Comparison of ENCODE assay signal across 8 cellular contexts in genomic region chr11:107928767-107929507, GRCh38. TPM values are rescaled to one million over a fixed set of nuclear protein-coding genes. Genes with fewer than 3 reads are reported as not detected.
DNase-seq lines count a peak whose midpoint lies in the region; ATAC-seq, FAIRE-seq and TF ChIP-seq lines count a peak whose summit lies in the region.

No MANE protein-coding gene starts in this region.

- no peaks in the 10 kb centered on the region for H3K36me3 Mint-ChIP-seq in MCF 10A (ENCODE audit: insufficient read depth, unreplicated experiment)

- H3K4me1 Mint-ChIP-seq in MCF 10A (ENCODE audit: insufficient read depth, unreplicated experiment), result peaks cover 9% of the 10 kb centered on the region

- H3K4me3 ChIP-seq in liver (ENCODE audit: low read depth in 1 of 3, low read length in 3 of 3), result peak overlapping the region; percentile 33 to 49 (median 36)
- no peak overlapping the region for H3K4me3 ChIP-seq in HepG2 (replicated peaks in 1 of 3; ENCODE audit: insufficient read depth in 1 of 3, low read depth in 2 of 3, low read length in 3 of 3)

- no peak for TF ChIP-seq POLR2A in HepG2 (IDR thresholded peaks at IDR 0.05; ENCODE audit: insufficient read depth in 1 of 2, low read depth in 2 of 2, low read length in 2 of 2)

- POLR2A ChIA-PET in HepG2 (lab: Yijun Ruan, JAX), result no interaction called here
- POLR2A ChIA-PET in MCF 10A (lab: Yijun Ruan, JAX), result no interaction called here

- BruUV-seq in HepG2 (replicated peaks; lab: Mats Ljungman, UMichigan) (no TSS peak), MCF 10A (replicated peaks; lab: Mats Ljungman, UMichigan) (no TSS peak)

- no peak overlapping the region for H2AFZ ChIP-seq in HepG2 (ENCODE audit: low read length)

- H3K36me3 ChIP-seq in liver (ENCODE audit: control insufficient read depth in 4 of 4, insufficient read depth in 3 of 4, low read depth in 1 of 4, low read length in 3 of 4) (no peaks in the 10 kb centered on the region), HepG2 (replicated peaks in 1 of 2; ENCODE audit: control insufficient read depth in 1 of 2, insufficient read depth in 2 of 2, low read length in 2 of 2) (no peaks in the 10 kb centered on the region)

- H3K79me2 ChIP-seq in HepG2 (ENCODE audit: insufficient read depth, low read length), result no peaks in the 10 kb centered on the region

- H3K9me3 Mint-ChIP-seq in MCF 10A (ENCODE audit: unreplicated experiment), result no peaks in the 10 kb centered on the region

- H3K4me1 ChIP-seq in liver (ENCODE audit: control insufficient read depth in 4 of 4, insufficient read depth in 4 of 4, low read length in 3 of 4) (peaks cover 0 to 8% (median 4%) of the 10 kb centered on the region in 4 donors), HepG2 (ENCODE audit: insufficient read depth, low read length) (no peaks in the 10 kb centered on the region)

- H3K9me3 ChIP-seq in liver (ENCODE audit: control insufficient read depth in 4 of 4, low read length in 3 of 4) (peaks cover 0 to 3% (median 0%) of the 10 kb centered on the region in 4 donors), HepG2 (ENCODE audit: low read length) (no peaks in the 10 kb centered on the region)

- WGBS in liver, result 3% methylated on average over 41 of the region's 41 CpGs
- 60% methylated on average over 33 of the region's 41 CpGs for WGBS in HepG2 (ENCODE audit: low lambda C conversion rate)

- no peak for FAIRE-seq in HepG2 (lab: Jason Lieb, UNC)

- peaks cover 47% of the 10 kb centered on the region for H3K27me3 Mint-ChIP-seq in MCF 10A (ENCODE audit: insufficient read depth, unreplicated experiment)

- no peaks in the 10 kb centered on the region for H4K20me1 ChIP-seq in HepG2 (ENCODE audit: insufficient read depth, low read length)

- H3K9ac ChIP-seq in liver (ENCODE audit: low read depth in 1 of 2, low read length in 2 of 2) (no peak overlapping the region), HepG2 (ENCODE audit: insufficient read depth, low read depth, low read length) (no peak overlapping the region)

- CTCF ChIA-PET in HepG2 (lab: Yijun Ruan, JAX; ENCODE audit: low intra/inter-chr PET ratio, low total read pairs) (no interaction called here), MCF 10A (lab: Yijun Ruan, JAX) (no interaction called here)

- H3K4me3 Mint-ChIP-seq in MCF 10A (ENCODE audit: unreplicated experiment), result peak overlapping the region; percentile 71

- TF ChIP-seq EP300 in HepG2 (IDR thresholded peaks at IDR 0.05; ENCODE audit: low read depth in 2 of 2, low read length in 2 of 2), result no peak
- no peak for TF ChIP-seq EP300 in HepG2 (CRISPR knock-in tag; IDR thresholded peaks at IDR 0.05; ENCODE audit: borderline replicate concordance)

- no peak overlapping the region for H3K27ac Mint-ChIP-seq in MCF 10A (ENCODE audit: low read depth, unreplicated experiment)

- H3K27me3 ChIP-seq in liver (ENCODE audit: control insufficient read depth in 4 of 4, insufficient read depth in 4 of 4, low read length in 3 of 4) (peaks cover 0 to 5% (median 1%) of the 10 kb centered on the region in 4 donors), HepG2 (ENCODE audit: control insufficient read depth in 1 of 2, insufficient read depth in 2 of 2, low read length in 2 of 2) (peaks cover 0 to 14% of the 10 kb centered on the region in 2 experiments; a peak in 2 of 5 replicates)

- DNase-seq in HepG2 (ENCODE audit: low spot score) (no peak), NCI-H748 treated with DMSO at 0.1 percent for 48 hours (lab: John Stamatoyannopoulos, UW) (peak; percentile 30), MCF 10A (ENCODE audit: unreplicated experiment) (no peak), left lobe of liver (ENCODE audit: low spot score) (no peak), substantia nigra (lab: John Stamatoyannopoulos, UW) (peak in 33 of 49 donors; percentile 2 to 67 (median 42))
- no peak for DNase-seq in stimulated activated naive CD4-positive, alpha-beta T cell treated with Interleukin-2 at 50 U/mL for 16 hours (lab: John Stamatoyannopoulos, UW)

- H3K4me2 ChIP-seq in HepG2 (ENCODE audit: low read depth, low read length), result no peak overlapping the region

- H3K27ac ChIP-seq in liver (ENCODE audit: low read depth in 1 of 2, low read length in 2 of 2) (peak overlapping the region; percentile 23 to 31), HepG2 (ENCODE audit: extremely low read length, insufficient read depth, low read length) (no peak overlapping the region), substantia nigra (ENCODE audit: low read depth, low read length, poor library complexity, severe bottlenecking) (peak overlapping the region; percentile 67)

- in situ Hi-C loops in HepG2 (cut with HindIII; ENCODE audit: extremely low pct_ligation_motif_present, low pct_unique_long_range_greater_than_20kb), result no loop called here

- ATAC-seq in HepG2, result no peak
- ATAC-seq in HG03039 (IDR thresholded peaks at IDR 0.05; ENCODE audit: unreplicated experiment), result peak; percentile 5
- peak; percentile 39 for ATAC-seq in left lobe of liver

- TF ChIP-seq RAD21 in liver (IDR thresholded peaks at IDR 0.05) (no peak), HepG2 (CRISPR knock-in tag; IDR thresholded peaks at IDR 0.05) (no peak)

- intact Hi-C loops in HepG2 (cut with micrococcal nuclease; ENCODE audit: unreplicated experiment), result no loop called here
- intact Hi-C loops in MCF 10A (cut with micrococcal nuclease), result no loop called here

- no peak for TF ChIP-seq CTCF in liver (IDR thresholded peaks at IDR 0.05; ENCODE audit: low read depth, low read length, missing input control)
- TF ChIP-seq CTCF in HepG2 (CRISPR knock-in tag; IDR thresholded peaks at IDR 0.05), result no peak
- TF ChIP-seq CTCF in MCF 10A (IDR thresholded peaks at IDR 0.05; ENCODE audit: unreplicated experiment), result no peak

TF ChIP-seq in liver, 16 proteins besides CTCF, POLR2A, EP300 and RAD21 (continues in another document):
- TF ChIP-seq JUND (IDR thresholded peaks at IDR 0.05) (no peak), NR2F2 (IDR thresholded peaks at IDR 0.05) (no peak), SP1 (IDR thresholded peaks at IDR 0.05) (no peak), ZBTB33 (IDR thresholded peaks at IDR 0.05) (no peak), TAF1 (conservative IDR thresholded peaks at IDR 0.05) (no peak)

TF ChIP-seq in HepG2, 621 proteins besides CTCF, POLR2A, EP300 and RAD21 (continues in another document):
- TF ChIP-seq ZNF441 (CRISPR knock-in tag; IDR thresholded peaks at IDR 0.05; ENCODE audit: borderline replicate concordance), result no peak
- no peak for TF ChIP-seq HNRNPLL (IDR thresholded peaks at IDR 0.05; ENCODE audit: low read depth, low read length, poor library complexity, severe bottlenecking)
- no peak for TF ChIP-seq ISX (CRISPR knock-in tag; conservative IDR thresholded peaks at IDR 0.05)
- TF ChIP-seq ZNF510 (CRISPR knock-in tag; IDR thresholded peaks at IDR 0.05; ENCODE audit: low read depth), result no peak
- no peak for TF ChIP-seq ZNF737 (CRISPR knock-in tag; IDR thresholded peaks at IDR 0.05; ENCODE audit: borderline replicate concordance)
- no peak for TF ChIP-seq SIN3B (IDR thresholded peaks at IDR 0.05; ENCODE audit: low read length)
- TF ChIP-seq MTA1 (CRISPR knock-in tag; IDR thresholded peaks at IDR 0.05; ENCODE audit: borderline replicate concordance), result no peak

RNA-seq across cellular contexts. Expression of gene RAB39A, which starts 0.7 kb away (rescaled TPM):
- total RNA-seq in liver (1 to 10 TPM; 1.7 to 3.5 TPM), HepG2 (2016; rRNA removed; fragmentation: Illumina TruSeq; extraction: Trizol) (not detected in 2 replicates), MCF 10A (2022) (not detected in 2 replicates), left lobe of liver (0.58 TPM)
- polyA plus RNA-seq in liver (under 1 TPM; 0.14 to 0.17 TPM), HepG2 (2011; rRNA removed) (not detected in 2 replicates)
- total RNA-seq in HepG2 (2016; cell fraction: cytosol; rRNA removed; fragmentation: Illumina TruSeq; extraction: Trizol; ENCODE audit: low read depth), result not detected in 2 replicates
- not detected in 2 replicates for total RNA-seq in HepG2 (2016; cell fraction: insoluble cytoplasmic fraction; rRNA removed; fragmentation: Illumina TruSeq; extraction: Trizol)
- total RNA-seq in HepG2 (2016; cell fraction: membrane; rRNA removed; fragmentation: Illumina TruSeq; extraction: Trizol), result not detected in 2 replicates
- total RNA-seq in HepG2 (2016; cell fraction: nucleus; rRNA removed; fragmentation: Illumina TruSeq; extraction: Trizol), result not detected in 2 replicates
- polyA plus RNA-seq in HepG2 (2011; cell fraction: cytosol; rRNA removed), result not detected in 2 replicates
- not detected in 2 replicates for polyA plus RNA-seq in HepG2 (2011; cell fraction: nucleus; rRNA removed)
- not detected in 2 replicates for polyA plus RNA-seq in HepG2 (2012)
- not detected in 2 replicates for polyA plus RNA-seq in HepG2 (2016; cell fraction: cytosol; fragmentation: Illumina TruSeq; extraction: Trizol; ENCODE audit: low read depth)
- not detected in 2 replicates for polyA plus RNA-seq in HepG2 (2016; cell fraction: insoluble cytoplasmic fraction; fragmentation: Illumina TruSeq; extraction: Trizol; ENCODE audit: low read depth)
- not detected in 2 replicates for polyA plus RNA-seq in HepG2 (2016; cell fraction: membrane; fragmentation: Illumina TruSeq; extraction: Trizol; ENCODE audit: low read depth)
- not detected in 2 replicates for polyA plus RNA-seq in HepG2 (2016; cell fraction: nucleus; fragmentation: Illumina TruSeq; extraction: Trizol; ENCODE audit: insufficient read depth, low read depth)
- not detected in 2 replicates for polyA minus RNA-seq in HepG2 (2011; rRNA and poly(A)+ RNA removed; ENCODE audit: low replicate concordance)
- not detected in 2 replicates for polyA minus RNA-seq in HepG2 (2011; cell fraction: cytosol; rRNA and poly(A)+ RNA removed)
- polyA minus RNA-seq in HepG2 (2011; cell fraction: nucleus; rRNA and poly(A)+ RNA removed), result not detected in 2 replicates

Comparison
In these comparisons a context has a peak if more than half of its experiments do, and no peak if none do; other contexts are left out.
1. H3K4me3 ChIP-seq: peak in liver (3 of 3); none in HepG2 (0 of 3).
2. DNase-seq: peak in NCI-H748 treated with DMSO at 0.1 percent for 48 hours (single experiment) and substantia nigra (33 of 49); none in HepG2 (single experiment), MCF 10A (single experiment), left lobe of liver (single experiment) and stimulated activated naive CD4-positive, alpha-beta T cell treated with Interleukin-2 at 50 U/mL for 16 hours (single experiment).